In the genomic region with DNA sequence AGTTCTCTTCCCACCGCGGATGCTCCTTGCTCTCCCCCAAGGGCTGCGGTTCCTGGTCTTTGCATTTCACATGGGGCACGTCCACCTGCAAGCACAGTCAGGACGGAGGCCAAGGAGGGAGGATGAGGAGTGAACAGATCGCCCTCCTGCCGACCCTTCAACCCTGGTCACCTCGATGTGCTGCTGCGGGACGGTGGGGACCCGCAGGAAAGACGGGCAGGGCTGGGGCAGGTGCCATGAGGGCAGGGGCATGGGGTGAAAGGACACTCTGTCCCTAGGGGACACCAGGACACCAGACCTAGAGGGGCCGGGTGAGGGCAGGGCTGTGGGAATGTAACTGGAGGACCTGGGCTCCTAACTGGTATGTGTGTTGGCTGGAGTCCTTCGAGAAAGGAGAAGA, we compare ENCODE assay signal across 19 cellular contexts. TPM values are rescaled to one million over a fixed set of nuclear protein-coding genes. Genes with fewer than 3 reads are reported as not detected.
DNase-seq lines count a peak whose midpoint lies in the region; ATAC-seq and TF ChIP-seq lines count a peak whose summit lies in the region.
"Had no signal": no experiment of that assay in that cellular context is flagged by ENCODE, and none has a peak within 500 bp of the region (broad histone marks: within the 10 kb centered on the region; RNA-seq: fewer than 3 reads in every experiment).

No MANE protein-coding gene starts in this region.

- POLR2A ChIA-PET in activated naive CD8-positive, alpha-beta T cell treated with anti-CD3 and anti-CD28 coated beads, Interleukin-2, amount 10 ng/mL, durations not matched to agents 7 days and 5 days (lab: Charles Lee) = interaction anchor here (1.0 to 1.4 kb wide), 3 partner anchors 8 to 47 kb away, joined by 3 read pairs; no protein-coding TSS in a partner anchor

- intact Hi-C loops in Calu3 (cut with micrococcal nuclease; ENCODE audit: unreplicated experiment) = no loop called here

- peak overlapping the region; percentile 75 for H3K4me3 Mint-ChIP-seq in T-helper 2 cell treated with Interferon-gamma antibody and Interleukin-4, amounts not matched to agents 5 μg/mL and 100 μg/mL, for 36 hours
- H3K4me3 Mint-ChIP-seq in Calu3 (ENCODE audit: low read depth, unreplicated experiment) (peak overlapping the region; percentile 64), neural progenitor cell (peak overlapping the region; percentile 37)
- peak overlapping the region; percentile 64 for H3K4me3 Mint-ChIP-seq in activated naive CD8-positive, alpha-beta T cell treated with anti-CD3 and anti-CD28 coated beads, Interleukin-2, amount 10 ng/mL, durations not matched to agents 7 days and 5 days

- peaks cover 2% of the 10 kb centered on the region for H3K27me3 Mint-ChIP-seq in T-helper 2 cell treated with Interferon-gamma antibody and Interleukin-4, amounts not matched to agents 5 μg/mL and 100 μg/mL, for 36 hours (ENCODE audit: low read depth)
- no peaks in the 10 kb centered on the region for H3K27me3 Mint-ChIP-seq in Calu3 (ENCODE audit: unreplicated experiment)
- no peaks in the 10 kb centered on the region for H3K27me3 Mint-ChIP-seq in activated naive CD8-positive, alpha-beta T cell treated with anti-CD3 and anti-CD28 coated beads, Interleukin-2, amount 10 ng/mL, durations not matched to agents 7 days and 5 days
- H3K27me3 Mint-ChIP-seq in neural progenitor cell (ENCODE audit: insufficient read depth, low read depth) = peaks cover 5% of the 10 kb centered on the region

- H3K4me3 ChIP-seq in neural progenitor cell = no peak overlapping the region

- no peak for ATAC-seq in activated naive CD8-positive, alpha-beta T cell treated with anti-CD3 and anti-CD28 coated beads, Interleukin-2, amount 10 ng/mL, durations not matched to agents 7 days and 5 days (ENCODE audit: low read depth)
- ATAC-seq in HG03432 (IDR thresholded peaks at IDR 0.05; ENCODE audit: unreplicated experiment) = no peak

- no peak overlapping the region for H3K4me2 ChIP-seq in neural progenitor cell

- no peaks in the 10 kb centered on the region for H3K9me3 ChIP-seq in neural progenitor cell (ENCODE audit: low read depth)
- H3K9me3 ChIP-seq: gastrocnemius medialis had no signal

- H3K27ac ChIP-seq in neural progenitor cell = no peak overlapping the region
- H3K27ac ChIP-seq in caudate nucleus (ENCODE audit: low read depth, low read length) = no peak overlapping the region

- H3K4me1 Mint-ChIP-seq in T-helper 2 cell treated with Interferon-gamma antibody and Interleukin-4, amounts not matched to agents 5 μg/mL and 100 μg/mL, for 36 hours (ENCODE audit: low read depth) = peaks cover 22% of the 10 kb centered on the region
- no peaks in the 10 kb centered on the region for H3K4me1 Mint-ChIP-seq in Calu3 (ENCODE audit: low read depth, unreplicated experiment)
- H3K4me1 Mint-ChIP-seq in activated naive CD8-positive, alpha-beta T cell treated with anti-CD3 and anti-CD28 coated beads, Interleukin-2, amount 10 ng/mL, durations not matched to agents 7 days and 5 days = peaks cover 28% of the 10 kb centered on the region
- peaks cover 18% of the 10 kb centered on the region for H3K4me1 Mint-ChIP-seq in neural progenitor cell

- H3F3A ChIP-seq in neural progenitor cell (ENCODE audit: low read depth) = peaks cover 35% of the 10 kb centered on the region

- peaks cover 11% of the 10 kb centered on the region for H3K27me3 ChIP-seq in neural progenitor cell
- H3K27me3 ChIP-seq: gastrocnemius medialis had no signal

- peak overlapping the region; percentile 79 for H3K27ac Mint-ChIP-seq in T-helper 2 cell treated with Interferon-gamma antibody and Interleukin-4, amounts not matched to agents 5 μg/mL and 100 μg/mL, for 36 hours
- H3K27ac Mint-ChIP-seq in Calu3 (ENCODE audit: unreplicated experiment) = peak overlapping the region; percentile 91
- peak overlapping the region; percentile 87 for H3K27ac Mint-ChIP-seq in activated naive CD8-positive, alpha-beta T cell treated with anti-CD3 and anti-CD28 coated beads, Interleukin-2, amount 10 ng/mL, durations not matched to agents 7 days and 5 days
- no peak overlapping the region for H3K27ac Mint-ChIP-seq in neural progenitor cell

- no peak overlapping the region for H3K9ac ChIP-seq in neural progenitor cell

- no peak for TF ChIP-seq CTCF in Calu3 (IDR thresholded peaks at IDR 0.05; ENCODE audit: unreplicated experiment)
- TF ChIP-seq CTCF in neural progenitor cell (IDR thresholded peaks at IDR 0.05) = no peak

- no peaks in the 10 kb centered on the region for H3K9me3 Mint-ChIP-seq in T-helper 2 cell treated with Interferon-gamma antibody and Interleukin-4, amounts not matched to agents 5 μg/mL and 100 μg/mL, for 36 hours
- no peaks in the 10 kb centered on the region for H3K9me3 Mint-ChIP-seq in Calu3 (ENCODE audit: low read depth, unreplicated experiment)
- no peaks in the 10 kb centered on the region for H3K9me3 Mint-ChIP-seq in activated naive CD8-positive, alpha-beta T cell treated with anti-CD3 and anti-CD28 coated beads, Interleukin-2, amount 10 ng/mL, durations not matched to agents 7 days and 5 days
- no peaks in the 10 kb centered on the region for H3K9me3 Mint-ChIP-seq in neural progenitor cell
- H3K9me3 Mint-ChIP-seq: type B pancreatic cell had no signal

- no peak for DNase-seq in T-helper 2 cell treated with Interferon-gamma antibody and Interleukin-4, amounts not matched to agents 5 μg/mL and 100 μg/mL, for 36 hours (ENCODE audit: low spot score)
- DNase-seq in T-helper 2 cell (no peak), Calu3 (no peak), neural progenitor cell (ENCODE audit: low spot score) (no peak), caudate nucleus (lab: John Stamatoyannopoulos, UW) (no peak)
- DNase-seq in activated naive CD8-positive, alpha-beta T cell treated with anti-CD3 and anti-CD28 coated beads, Interleukin-2, amount 10 ng/mL, durations not matched to agents 7 days and 5 days = no peak
- no peak for DNase-seq in effector CD4-positive, alpha-beta T cell
- DNase-seq: activated CD4-positive, CD25-positive, alpha-beta regulatory T cell treated with anti-CD3 and anti-CD28 coated beads, Interleukin-2, amount 50 U/mL, for 72 hours; cortex of kidney; gastrocnemius medialis; H9; Kasumi-1; left colon; NCI-H69; posterior cingulate gyrus; Right ventricle myocardium superior; T-helper 9 cell had no signal

- H3K36me3 Mint-ChIP-seq in T-helper 2 cell treated with Interferon-gamma antibody and Interleukin-4, amounts not matched to agents 5 μg/mL and 100 μg/mL, for 36 hours (ENCODE audit: low read depth) = peaks cover 12% of the 10 kb centered on the region
- peaks cover 53% of the 10 kb centered on the region for H3K36me3 Mint-ChIP-seq in Calu3 (ENCODE audit: insufficient read depth, unreplicated experiment)
- peaks cover 7% of the 10 kb centered on the region for H3K36me3 Mint-ChIP-seq in activated naive CD8-positive, alpha-beta T cell treated with anti-CD3 and anti-CD28 coated beads, Interleukin-2, amount 10 ng/mL, durations not matched to agents 7 days and 5 days
- peaks cover 6% of the 10 kb centered on the region for H3K36me3 Mint-ChIP-seq in neural progenitor cell

- H2AFZ ChIP-seq in neural progenitor cell (replicated peaks) = no peak overlapping the region

- H3K4me1 ChIP-seq in neural progenitor cell = peaks cover 9% of the 10 kb centered on the region

- BruUV-seq in Calu3 (replicated peaks; lab: Mats Ljungman, UMichigan) = no TSS peak

- no peaks in the 10 kb centered on the region for H3K79me2 ChIP-seq in neural progenitor cell (ENCODE audit: low read depth)

- no peaks in the 10 kb centered on the region for H3K36me3 ChIP-seq in neural progenitor cell

- CTCF ChIA-PET in Calu3 (lab: Charles Lee) = no interaction called here

- no peaks in the 10 kb centered on the region for H4K20me1 ChIP-seq in neural progenitor cell (ENCODE audit: low read depth)

RNA-seq across cellular contexts. Expression of a gene that starts 0.8 kb away (rescaled TPM):
- total RNA-seq in Calu3 (2022) (1.1 TPM in 1 of 2 replicates, not detected in the other), neural progenitor cell (ENCODE audit: low replicate concordance) (1.8 and 6.4 TPM in 2 replicates)
- 1 to 10 TPM; 3.6 to 4.4 TPM for total RNA-seq in activated naive CD8-positive, alpha-beta T cell treated with anti-CD3 and anti-CD28 coated beads, Interleukin-2, amount 10 ng/mL, durations not matched to agents 7 days and 5 days
- total RNA-seq: gastrocnemius medialis, left colon, Right ventricle myocardium superior had no signal

RNA-seq across cellular contexts. Expression of a gene that starts 15.3 kb away (rescaled TPM):
- total RNA-seq in Calu3 (2022) = 72.8 and 75.5 TPM in 2 replicates
- total RNA-seq in activated naive CD8-positive, alpha-beta T cell treated with anti-CD3 and anti-CD28 coated beads, Interleukin-2, amount 10 ng/mL, durations not matched to agents 7 days and 5 days = 10 to 100 TPM; 69.2 to 73.3 TPM
- 21.4 and 51.6 TPM in 2 replicates for total RNA-seq in neural progenitor cell (ENCODE audit: low replicate concordance)

RNA-seq across cellular contexts. Expression of a gene that starts 20.2 kb away (rescaled TPM):
- total RNA-seq in Calu3 (2022) (680 and 718 TPM in 2 replicates), neural progenitor cell (ENCODE audit: low replicate concordance) (437 and 569 TPM in 2 replicates)
- total RNA-seq in activated naive CD8-positive, alpha-beta T cell treated with anti-CD3 and anti-CD28 coated beads, Interleukin-2, amount 10 ng/mL, durations not matched to agents 7 days and 5 days = 100 to 1,000 TPM; 522 to 531 TPM

RNA-seq across cellular contexts. Expression of a gene that starts 27.3 kb away (rescaled TPM):
- total RNA-seq in Calu3 (2022) = 23.6 and 26.8 TPM in 2 replicates
- total RNA-seq in activated naive CD8-positive, alpha-beta T cell treated with anti-CD3 and anti-CD28 coated beads, Interleukin-2, amount 10 ng/mL, durations not matched to agents 7 days and 5 days = 10 to 100 TPM; 39.7 to 43.4 TPM
- total RNA-seq in neural progenitor cell (ENCODE audit: low replicate concordance) = 39.5 and 75.0 TPM in 2 replicates

RNA-seq across cellular contexts. Expression of a gene that starts 27.4 kb away (rescaled TPM):
- total RNA-seq in Calu3 (2022) (101 and 110 TPM in 2 replicates), neural progenitor cell (ENCODE audit: low replicate concordance) (37.7 and 54.9 TPM in 2 replicates)
- total RNA-seq in activated naive CD8-positive, alpha-beta T cell treated with anti-CD3 and anti-CD28 coated beads, Interleukin-2, amount 10 ng/mL, durations not matched to agents 7 days and 5 days = 100 to 1,000 TPM; 128 to 141 TPM
